8 cellular contexts compared by ENCODE assay signal in the genomic region with DNA sequence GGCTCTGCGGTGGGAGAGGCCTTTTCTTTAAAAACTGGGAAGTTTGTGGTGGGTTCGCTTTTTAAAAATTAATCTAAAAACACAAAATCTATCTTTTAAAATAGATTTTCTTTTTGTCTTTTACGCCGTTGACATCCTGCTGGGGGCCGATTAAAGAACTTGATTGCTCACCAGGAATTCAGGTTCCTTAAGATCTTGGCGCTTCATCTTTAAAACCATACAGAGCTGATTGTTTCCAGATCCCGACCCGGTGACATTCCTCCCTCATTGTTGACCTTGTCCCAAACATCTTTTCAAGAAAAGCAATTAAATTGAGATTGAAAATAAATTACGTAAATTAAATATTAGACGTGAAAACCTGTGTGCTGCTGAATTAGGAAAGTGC. TPM values are rescaled to one million over a fixed set of nuclear protein-coding genes. Genes with fewer than 3 reads are reported as not detected.
DNase-seq lines count a peak whose midpoint lies in the region; ATAC-seq, FAIRE-seq and TF ChIP-seq lines count a peak whose summit lies in the region.

No MANE protein-coding gene starts in this region.

- H3K79me2 ChIP-seq in osteoblast (ENCODE audit: insufficient read depth, low read length), result peaks cover 41% of the 10 kb centered on the region

- H3K36me3 Mint-ChIP-seq in CD4-positive, alpha-beta memory T cell, result no peaks in the 10 kb centered on the region

- no TSS peak for BruUV-seq in Panc1 (replicated peaks; lab: Mats Ljungman, UMichigan)

- no peak for DNase-seq in CD4-positive, alpha-beta memory T cell
- DNase-seq in Panc1 (ENCODE audit: low read depth, low spot score) (no peak), epithelial cell of prostate (ENCODE audit: low read depth, low spot score) (no peak), osteoblast (ENCODE audit: insufficient read length, low spot score, missing footprints) (no peak), HCEC 1CT (no peak), RCC 7860 (ENCODE audit: low spot score) (no peak)
- no peak for DNase-seq in stimulated activated CD4-positive, alpha-beta T cell treated with anti-CD3 and anti-CD28 coated beads, Interleukin-1b, Interleukin-23, amount 100 ng/mL, for 48 hours

- H3K27ac ChIP-seq in CD4-positive, alpha-beta memory T cell (ENCODE audit: low read depth, low read length), result no peak overlapping the region
- H3K27ac ChIP-seq in Panc1 (ENCODE audit: low read length), result peak overlapping the region; percentile 76
- peak overlapping the region; percentile 75 for H3K27ac ChIP-seq in epithelial cell of prostate
- H3K27ac ChIP-seq in osteoblast (ENCODE audit: low read depth, low read length), result peak overlapping the region; percentile 74

- peak overlapping the region; percentile 86 for H3K4me2 ChIP-seq in osteoblast (ENCODE audit: insufficient read depth, low read length)

- POLR2A ChIA-PET in CD4-positive, alpha-beta memory T cell (lab: Charles Lee; ENCODE audit: partially characterized antibody), result no interaction called here
- POLR2A ChIA-PET in Panc1 (lab: Charles Lee), result interaction anchor here (0.5 to 0.6 kb wide), 2 partner anchors 11 to 219 kb away, joined by 3 to 4 read pairs; no protein-coding TSS in a partner anchor

- H4K20me1 ChIP-seq in osteoblast (ENCODE audit: insufficient read depth, low read length), result peaks cover 12% of the 10 kb centered on the region

- in situ Hi-C loops in Panc1 (cut with HindIII; ENCODE audit: low pct_unique_long_range_greater_than_20kb, low sequenced_read_pairs), result no loop called here

- CTCF ChIA-PET in CD4-positive, alpha-beta memory T cell (lab: Charles Lee; ENCODE audit: partially characterized antibody), result interaction anchor here (1.2 to 3.2 kb wide), 2 partner anchors 27 to 31 kb away, joined by 3 to 9 read pairs; no protein-coding TSS in a partner anchor
- CTCF ChIA-PET in Panc1 (lab: Charles Lee), result interaction anchor here (0.6 to 2.3 kb wide), 5 partner anchors 9 to 27 kb away, joined by 3 to 14 read pairs (median 3); no protein-coding TSS in a partner anchor

- no peaks in the 10 kb centered on the region for H3K9me3 ChIP-seq in CD4-positive, alpha-beta memory T cell (ENCODE audit: control insufficient read depth in 1 of 2, low read length in 2 of 2)
- H3K9me3 ChIP-seq in Panc1 (ENCODE audit: control insufficient read depth, insufficient read depth, low read depth, low read length) (no peaks in the 10 kb centered on the region), osteoblast (ENCODE audit: low read depth, low read length) (no peaks in the 10 kb centered on the region)

- peak overlapping the region; percentile 78 for H2AFZ ChIP-seq in osteoblast (ENCODE audit: low read length)

- no peak overlapping the region for H3K4me3 ChIP-seq in CD4-positive, alpha-beta memory T cell (ENCODE audit: low read length in 2 of 2)
- H3K4me3 ChIP-seq in Panc1 (ENCODE audit: low read depth in 2 of 2, low read length in 2 of 2), result peak overlapping the region; percentile 72 to 93
- H3K4me3 ChIP-seq in osteoblast (ENCODE audit: insufficient read depth, low read length), result peak overlapping the region; percentile 93

- intact Hi-C loops in CD4-positive, alpha-beta memory T cell (cut with micrococcal nuclease), result no loop called here
- intact Hi-C loops in Panc1 (cut with micrococcal nuclease; ENCODE audit: unreplicated experiment), result no loop called here

- peak overlapping the region; percentile 33 to 78 (median 56) for H3K4me3 Mint-ChIP-seq in CD4-positive, alpha-beta memory T cell

- no peak overlapping the region for H3K27ac Mint-ChIP-seq in CD4-positive, alpha-beta memory T cell

- no peaks in the 10 kb centered on the region for H3K4me1 ChIP-seq in CD4-positive, alpha-beta memory T cell (ENCODE audit: insufficient read depth, low read length)
- H3K4me1 ChIP-seq in Panc1 (ENCODE audit: control insufficient read depth, insufficient read depth, low read length) (peaks cover 13% of the 10 kb centered on the region), osteoblast (ENCODE audit: insufficient read depth, low read length) (peaks cover 29% of the 10 kb centered on the region)

- FAIRE-seq in RCC 7860 (lab: Jason Lieb, UNC), result no peak

- ATAC-seq in Panc1 (no peak), GM18511 (IDR thresholded peaks at IDR 0.05; ENCODE audit: unreplicated experiment) (no peak)

- peaks cover 42 to 46% of the 10 kb centered on the region in 2 donors for H3K27me3 Mint-ChIP-seq in CD4-positive, alpha-beta memory T cell

- peaks cover 0 to 8% (median 0%) of the 10 kb centered on the region in 8 donors for H3K9me3 Mint-ChIP-seq in CD4-positive, alpha-beta memory T cell

- TF ChIP-seq CTCF in Panc1 (IDR thresholded peaks at IDR 0.05) (no peak), osteoblast (IDR thresholded peaks at IDR 0.05; ENCODE audit: extremely low read depth, low read depth, low read length) (no peak)

- H3K27me3 ChIP-seq in CD4-positive, alpha-beta memory T cell (ENCODE audit: insufficient read depth, low read length), result peaks cover 14% of the 10 kb centered on the region
- H3K27me3 ChIP-seq in Panc1 (ENCODE audit: control insufficient read depth, insufficient read depth, low read length) (peaks cover 33% of the 10 kb centered on the region), osteoblast (ENCODE audit: insufficient read depth, low read length) (peaks cover 3% of the 10 kb centered on the region)

- H3K4me1 Mint-ChIP-seq in CD4-positive, alpha-beta memory T cell, result peaks cover 4 to 6% (median 5%) of the 10 kb centered on the region in 4 donors

- no peaks in the 10 kb centered on the region for H3K36me3 ChIP-seq in CD4-positive, alpha-beta memory T cell (ENCODE audit: insufficient read depth, low read length)
- H3K36me3 ChIP-seq in Panc1 (ENCODE audit: control insufficient read depth, insufficient read depth, low read length), result no peaks in the 10 kb centered on the region
- peaks cover 5% of the 10 kb centered on the region for H3K36me3 ChIP-seq in osteoblast (ENCODE audit: insufficient read depth, low read length)

RNA-seq across cellular contexts. Expression of a gene that starts 0.5 kb away (rescaled TPM):
- total RNA-seq in CD4-positive, alpha-beta memory T cell, result under 1 TPM; 0.06 to 0.22 TPM
- polyA plus RNA-seq in CD4-positive, alpha-beta memory T cell, result not detected
- 7.1 TPM for total RNA-seq in Panc1 (2021; ENCODE audit: unreplicated experiment)
- polyA plus RNA-seq in Panc1 (2012; ENCODE audit: insufficient read length), result 3.3 TPM
- total RNA-seq in osteoblast, result 6.5 and 8.8 TPM in 2 replicates

Comparison
In these comparisons a context has a peak if more than half of its experiments do, and no peak if none do; other contexts are left out.
1. H3K4me3 ChIP-seq: peak in Panc1 (2 of 2) and osteoblast (single experiment); none in CD4-positive, alpha-beta memory T cell (0 of 2).